17 cellular contexts compared by ENCODE assay signal in the genomic region with DNA sequence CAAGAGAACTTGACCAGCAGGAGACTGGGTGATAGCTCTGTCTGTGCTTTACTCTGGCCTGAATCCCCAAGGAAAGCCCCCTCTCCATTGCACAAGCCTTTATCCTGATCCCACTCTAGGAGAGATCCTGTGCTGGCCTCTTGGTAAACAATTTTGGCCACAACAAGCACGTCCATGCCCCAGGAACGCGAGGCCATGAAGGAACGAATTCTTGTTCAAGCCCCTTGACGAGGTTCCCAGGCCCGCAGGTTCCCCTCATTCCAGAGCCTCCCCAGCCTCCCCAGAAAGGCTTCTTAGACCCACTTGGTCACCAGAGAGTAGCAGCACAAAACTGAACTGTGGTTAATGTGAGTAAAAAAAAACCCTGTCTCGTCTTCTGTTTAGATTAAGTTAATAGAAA. TPM values are rescaled to one million over a fixed set of nuclear protein-coding genes. Genes with fewer than 3 reads are reported as not detected.
DNase-seq lines count a peak whose midpoint lies in the region; ATAC-seq and TF ChIP-seq lines count a peak whose summit lies in the region.
"Had no signal": no experiment of that assay in that cellular context is flagged by ENCODE, and none has a peak within 500 bp of the region (broad histone marks: within the 10 kb centered on the region; RNA-seq: fewer than 3 reads in every experiment).

No MANE protein-coding gene starts in this region.

- H4K91ac ChIP-seq in H9 (ENCODE audit: insufficient read length, low read depth, low read length) (no peak overlapping the region), mesenchymal stem cell (ENCODE audit: low read length) (peak overlapping the region; percentile 76)

- H3K23me2 ChIP-seq in H9 (ENCODE audit: insufficient read length, low read depth, low read length, poor library complexity, severe bottlenecking) = no peaks in the 10 kb centered on the region

- H3K27me3 Mint-ChIP-seq in H9 (ENCODE audit: low read depth) = no peaks in the 10 kb centered on the region
- no peaks in the 10 kb centered on the region for H3K27me3 Mint-ChIP-seq in CD4-positive, alpha-beta T cell
- H3K27me3 Mint-ChIP-seq: CD4-positive, alpha-beta memory T cell; IgD-negative memory B cell had no signal

- H2BK12ac ChIP-seq in H9 (ENCODE audit: insufficient read length, low read depth, low read length) (no peak overlapping the region), mesenchymal stem cell (ENCODE audit: low read length in 2 of 2) (no peak overlapping the region)

- POLR2A ChIA-PET in RWPE1 (lab: Yijun Ruan, JAX; ENCODE audit: low non-redundant PET) = no interaction called here
- POLR2A ChIA-PET in CD4-positive, alpha-beta T cell (lab: Charles Lee) = interaction anchor here (0.7 kb wide), 1 partner anchor 321 kb away, joined by 4 read pairs; no protein-coding TSS in a partner anchor

- H2AFZ ChIP-seq in H9 (ENCODE audit: low read length) (no peak overlapping the region), mesenchymal stem cell (ENCODE audit: low read depth, low read length) (no peak overlapping the region)
- H2AFZ ChIP-seq: GM23248 had no signal

- H3K9me3 Mint-ChIP-seq in H9 = no peaks in the 10 kb centered on the region
- no peaks in the 10 kb centered on the region for H3K9me3 Mint-ChIP-seq in CD4-positive, alpha-beta T cell
- H3K9me3 Mint-ChIP-seq: CD4-positive, alpha-beta memory T cell; IgD-negative memory B cell had no signal

- H3K9ac ChIP-seq in H9 (ENCODE audit: extremely low read depth, insufficient read length, low read length) (no peak overlapping the region), mesenchymal stem cell (ENCODE audit: low read length) (no peak overlapping the region)
- H3K9ac ChIP-seq: GM23248 had no signal

- H3K56ac ChIP-seq in H9 (ENCODE audit: insufficient read length, low read depth, low read length) = no peak overlapping the region

- no peaks in the 10 kb centered on the region for H3K27me3 ChIP-seq in H9 (ENCODE audit: insufficient read depth, low read length)
- H3K27me3 ChIP-seq in mesenchymal stem cell (ENCODE audit: control insufficient read depth in 1 of 2, insufficient read depth in 1 of 2, low read length in 2 of 2) = no peaks in the 10 kb centered on the region
- H3K27me3 ChIP-seq in effector memory CD4-positive, alpha-beta T cell (replicated peaks; ENCODE audit: control insufficient read depth, insufficient read depth, low read length, poor library complexity, severe bottlenecking) = no peaks in the 10 kb centered on the region
- no peaks in the 10 kb centered on the region for H3K27me3 ChIP-seq in esophagus muscularis mucosa
- no peaks in the 10 kb centered on the region for H3K27me3 ChIP-seq in CD4-positive, alpha-beta T cell (ENCODE audit: control insufficient read depth, insufficient read depth, low read length)
- H3K27me3 ChIP-seq: BE2C had no signal

- H2AK5ac ChIP-seq in H9 (ENCODE audit: insufficient read length, low read length) (no peak overlapping the region), mesenchymal stem cell (ENCODE audit: low read length, severe bottlenecking) (peak overlapping the region; percentile 26)

- H4K8ac ChIP-seq in H9 (replicated peaks; ENCODE audit: insufficient read length, low read depth, low read length) = no peak overlapping the region
- no peak overlapping the region for H4K8ac ChIP-seq in mesenchymal stem cell (ENCODE audit: low read length)

- H3K27ac Mint-ChIP-seq in H9 = peak overlapping the region in 2 of 3 experiments; percentile 17 to 58; a peak in 1 of 7 replicates
- no peak overlapping the region for H3K27ac Mint-ChIP-seq in CD4-positive, alpha-beta T cell

- H3T11ph ChIP-seq in H9 (ENCODE audit: low read length) = no peak overlapping the region

- H3K27ac ChIP-seq in H9 (ENCODE audit: insufficient read length, low read depth, low read length) (no peak overlapping the region), RWPE1 (peak overlapping the region; percentile 93), mesenchymal stem cell (ENCODE audit: low read length, poor library complexity, severe bottlenecking) (peak overlapping the region; percentile 18), esophagus muscularis mucosa (replicated peaks in 1 of 4) (no peak overlapping the region)
- no peak overlapping the region for H3K27ac ChIP-seq in effector memory CD4-positive, alpha-beta T cell (ENCODE audit: insufficient read depth, low read length, poor library complexity, severe bottlenecking)
- no peak overlapping the region for H3K27ac ChIP-seq in CD4-positive, alpha-beta T cell (ENCODE audit: low read depth, low read length)
- H3K27ac ChIP-seq: C4-2B, GM23248 had no signal

- H3K36me3 ChIP-seq in mesenchymal stem cell (ENCODE audit: control insufficient read depth in 1 of 2, insufficient read depth in 2 of 2, low read depth in 1 of 2, low read length in 2 of 2) = peaks cover 67 to 74% of the 10 kb centered on the region in 2 experiments
- peaks cover 24% of the 10 kb centered on the region for H3K36me3 ChIP-seq in effector memory CD4-positive, alpha-beta T cell (ENCODE audit: control insufficient read depth, insufficient read depth, low read length)
- H3K36me3 ChIP-seq in esophagus muscularis mucosa = peaks cover 11 to 100% (median 92%) of the 10 kb centered on the region in 4 donors

- H3K4me1 ChIP-seq in H9 (ENCODE audit: insufficient read depth, low read length) = no peaks in the 10 kb centered on the region
- peaks cover 38% of the 10 kb centered on the region for H3K4me1 ChIP-seq in mesenchymal stem cell (ENCODE audit: control insufficient read depth, insufficient read depth, low read depth, low read length)
- no peaks in the 10 kb centered on the region for H3K4me1 ChIP-seq in effector memory CD4-positive, alpha-beta T cell (ENCODE audit: control insufficient read depth, insufficient read depth, low read length, poor library complexity, severe bottlenecking)
- H3K4me1 ChIP-seq in esophagus muscularis mucosa = peaks cover 0 to 10% (median 7%) of the 10 kb centered on the region in 4 donors
- H3K4me1 ChIP-seq: BE2C had no signal

- peaks cover 6 to 40% (median 24%) of the 10 kb centered on the region in 3 experiments for H3K36me3 Mint-ChIP-seq in H9 (ENCODE audit: insufficient read depth in 1 of 3, low read depth in 3 of 3)
- H3K36me3 Mint-ChIP-seq in CD4-positive, alpha-beta T cell (ENCODE audit: low read depth) = peaks cover 43% of the 10 kb centered on the region

- peaks cover 4 to 8% of the 10 kb centered on the region in 2 experiments for H3K4me1 Mint-ChIP-seq in H9
- H3K4me1 Mint-ChIP-seq in CD4-positive, alpha-beta T cell (ENCODE audit: low read depth) = no peaks in the 10 kb centered on the region
- H3K4me1 Mint-ChIP-seq: CD4-positive, alpha-beta memory T cell had no signal

- H3K18ac ChIP-seq in H9 (ENCODE audit: insufficient read length, low read depth, low read length) (no peak overlapping the region), mesenchymal stem cell (ENCODE audit: low read depth in 1 of 2, low read length in 2 of 2) (peak overlapping the region in 1 of 2 experiments; percentile 19)

- no peak for TF ChIP-seq CTCF in H9 (conservative IDR thresholded peaks at IDR 0.05)
- no peak for TF ChIP-seq CTCF in RWPE1 (conservative IDR thresholded peaks at IDR 0.05; ENCODE audit: low read depth)
- no peak for TF ChIP-seq CTCF in esophagus muscularis mucosa (IDR thresholded peaks at IDR 0.05)
- TF ChIP-seq CTCF in CD4-positive, alpha-beta T cell (IDR thresholded peaks at IDR 0.05) = no peak

- H4K5ac ChIP-seq in H9 (ENCODE audit: insufficient read length, low read depth, low read length) = no peak overlapping the region

- H2BK120ac ChIP-seq in H9 (ENCODE audit: low read depth, low read length, poor library complexity, severe bottlenecking) = no peak overlapping the region
- H2BK120ac ChIP-seq in mesenchymal stem cell (ENCODE audit: low read depth, low read length) = no peak overlapping the region

- H3K9me3 ChIP-seq in H9 (ENCODE audit: control insufficient read depth, low read depth, low read length) (no peaks in the 10 kb centered on the region), mesenchymal stem cell (ENCODE audit: control insufficient read depth, low read length) (no peaks in the 10 kb centered on the region), esophagus muscularis mucosa (no peaks in the 10 kb centered on the region)
- H3K9me3 ChIP-seq in effector memory CD4-positive, alpha-beta T cell (ENCODE audit: control insufficient read depth, low read length) = no peaks in the 10 kb centered on the region
- H3K9me3 ChIP-seq in CD4-positive, alpha-beta T cell (ENCODE audit: control insufficient read depth, low read length) = no peaks in the 10 kb centered on the region
- H3K9me3 ChIP-seq: BE2C had no signal

- DNase-seq in H9 (no peak), RWPE1 (ENCODE audit: low spot score) (no peak), mesenchymal stem cell (peak; percentile 70), esophagus muscularis mucosa (ENCODE audit: extremely low spot score) (no peak)
- DNase-seq in effector memory CD4-positive, alpha-beta T cell = no peak
- no peak for DNase-seq in CD4-positive, alpha-beta T cell
- DNase-seq: BE2C; CD4-positive, alpha-beta memory T cell; DMS153; DMS79 treated with DMSO at 0.1 percent for 48 hours; GF-D8; GM23248; HCEC 1CT; KBM-7 had no signal

- WGBS in H9 (ENCODE audit: extremely low coverage, insufficient read length, low lambda C conversion rate) = no CpG with 5 or more reads among the region's 7 CpGs
- 65% methylated on average over 5 of the region's 7 CpGs for WGBS in mesenchymal stem cell
- WGBS in esophagus muscularis mucosa = 79% methylated on average over 7 of the region's 7 CpGs

- H2BK5ac ChIP-seq in H9 (ENCODE audit: insufficient read length, low read length) (no peak overlapping the region), mesenchymal stem cell (ENCODE audit: low read depth, low read length, poor library complexity, severe bottlenecking) (no peak overlapping the region)

- ATAC-seq in HG02884 (IDR thresholded peaks at IDR 0.05; ENCODE audit: unreplicated experiment) = no peak
- no peak for ATAC-seq in CD4-positive, alpha-beta T cell (ENCODE audit: poor library complexity)

- intact Hi-C loops in esophagus muscularis mucosa (cut with DNase I) = no loop called here
- intact Hi-C loops in CD4-positive, alpha-beta T cell (cut with DNase I, micrococcal nuclease) = no loop called here

- no peak overlapping the region for H3K4me2 ChIP-seq in H9 (ENCODE audit: insufficient read depth, insufficient read length, low read length)
- H3K4me2 ChIP-seq in mesenchymal stem cell (ENCODE audit: low read length, poor library complexity, severe bottlenecking) = no peak overlapping the region

- no peaks in the 10 kb centered on the region for H3K79me1 ChIP-seq in H9 (ENCODE audit: insufficient read depth, low read depth, low read length, poor library complexity, severe bottlenecking)
- peaks cover 9% of the 10 kb centered on the region for H3K79me1 ChIP-seq in mesenchymal stem cell (replicated peaks; ENCODE audit: low read length, poor library complexity, severe bottlenecking)

- H3K4ac ChIP-seq in H9 (ENCODE audit: low read depth, low read length) (no peak overlapping the region), mesenchymal stem cell (ENCODE audit: low read depth in 1 of 2, low read length in 2 of 2) (no peak overlapping the region)

- no peak overlapping the region for H3K14ac ChIP-seq in H9 (ENCODE audit: insufficient read depth, low read length)
- H3K14ac ChIP-seq in mesenchymal stem cell (ENCODE audit: low read length in 2 of 2) = peak overlapping the region in 1 of 2 experiments; percentile 61

- no peaks in the 10 kb centered on the region for H3K79me2 ChIP-seq in H9 (ENCODE audit: insufficient read depth, low read length)

- no peak for TF ChIP-seq EP300 in esophagus muscularis mucosa (IDR thresholded peaks at IDR 0.05)

- H3K4me3 Mint-ChIP-seq in H9 = no peak overlapping the region
- H3K4me3 Mint-ChIP-seq in CD4-positive, alpha-beta T cell = no peak overlapping the region
- H3K4me3 Mint-ChIP-seq: CD4-positive, alpha-beta memory T cell; IgD-negative memory B cell had no signal

- H2BK20ac ChIP-seq in H9 (ENCODE audit: low read depth, low read length, poor library complexity, severe bottlenecking) = no peak overlapping the region

- TF ChIP-seq POLR2A in esophagus muscularis mucosa (IDR thresholded peaks at IDR 0.05; ENCODE audit: low read depth) = no peak

- H3K4me3 ChIP-seq in mesenchymal stem cell (ENCODE audit: insufficient read depth in 1 of 2, low read depth in 1 of 2, low read length in 2 of 2) (no peak overlapping the region), esophagus muscularis mucosa (no peak overlapping the region)
- no peak overlapping the region for H3K4me3 ChIP-seq in effector memory CD4-positive, alpha-beta T cell (ENCODE audit: insufficient read depth, low read depth, low read length, poor library complexity, severe bottlenecking)
- H3K4me3 ChIP-seq: GM23248 had no signal

- H3K23ac ChIP-seq in H9 (ENCODE audit: insufficient read length, low read depth, low read length) = no peak overlapping the region
- no peak overlapping the region for H3K23ac ChIP-seq in mesenchymal stem cell (ENCODE audit: low read length in 2 of 2)

- H2BK15ac ChIP-seq in H9 (ENCODE audit: low read depth, low read length) (no peak overlapping the region), mesenchymal stem cell (ENCODE audit: low read depth, poor library complexity, severe bottlenecking) (no peak overlapping the region)

- CTCF ChIA-PET in RWPE1 (lab: Yijun Ruan, JAX) = interaction anchor here (0.6 to 1.0 kb wide), 4 partner anchors 10 to 94 kb away, joined by 3 to 5 read pairs (median 3); no protein-coding TSS in a partner anchor
- CTCF ChIA-PET in CD4-positive, alpha-beta T cell (lab: Charles Lee) = no interaction called here

- H4K20me1 ChIP-seq in H9 (ENCODE audit: control insufficient read depth, insufficient read depth, insufficient read length) = no peaks in the 10 kb centered on the region

RNA-seq across cellular contexts. Expression of a gene that starts 39.5 kb away (rescaled TPM):
- total RNA-seq in H9 (2021) (15.0 and 16.2 TPM in 2 replicates), esophagus muscularis mucosa (10 to 100 TPM; 13.6 to 26.2 (median 18.8) TPM)
- 7.9 TPM for polyA plus RNA-seq in mesenchymal stem cell (2013, experiment 1 of 2)
- polyA plus RNA-seq in mesenchymal stem cell (2013, experiment 2 of 2) = 7.2 TPM
- total RNA-seq in CD4-positive, alpha-beta T cell = 10 to 100 TPM; 11.4 to 16.0 TPM

RNA-seq across cellular contexts. Expression of a gene that starts 39.6 kb away (rescaled TPM):
- total RNA-seq in H9 (2021) (1,710 and 1,711 TPM in 2 replicates), esophagus muscularis mucosa (1,000 to 10,000 TPM in 3 of 4 donors, 100 to 1,000 TPM in 1; 880 to 2,334 (median 1,732) TPM)
- 2,850 TPM for polyA plus RNA-seq in mesenchymal stem cell (2013, experiment 1 of 2)
- polyA plus RNA-seq in mesenchymal stem cell (2013, experiment 2 of 2) = 2,702 TPM
- 1,000 to 10,000 TPM; 1,884 to 1,993 TPM for total RNA-seq in CD4-positive, alpha-beta T cell

Comparison
In these comparisons a context has a peak if more than half of its experiments do, and no peak if none do; other contexts are left out.
1. H3K27ac ChIP-seq: peak in RWPE1 (single experiment) and mesenchymal stem cell (single experiment); none in H9 (single experiment), effector memory CD4-positive, alpha-beta T cell (single experiment), esophagus muscularis mucosa (0 of 4) and CD4-positive, alpha-beta T cell (single experiment).